In the genomic region with DNA sequence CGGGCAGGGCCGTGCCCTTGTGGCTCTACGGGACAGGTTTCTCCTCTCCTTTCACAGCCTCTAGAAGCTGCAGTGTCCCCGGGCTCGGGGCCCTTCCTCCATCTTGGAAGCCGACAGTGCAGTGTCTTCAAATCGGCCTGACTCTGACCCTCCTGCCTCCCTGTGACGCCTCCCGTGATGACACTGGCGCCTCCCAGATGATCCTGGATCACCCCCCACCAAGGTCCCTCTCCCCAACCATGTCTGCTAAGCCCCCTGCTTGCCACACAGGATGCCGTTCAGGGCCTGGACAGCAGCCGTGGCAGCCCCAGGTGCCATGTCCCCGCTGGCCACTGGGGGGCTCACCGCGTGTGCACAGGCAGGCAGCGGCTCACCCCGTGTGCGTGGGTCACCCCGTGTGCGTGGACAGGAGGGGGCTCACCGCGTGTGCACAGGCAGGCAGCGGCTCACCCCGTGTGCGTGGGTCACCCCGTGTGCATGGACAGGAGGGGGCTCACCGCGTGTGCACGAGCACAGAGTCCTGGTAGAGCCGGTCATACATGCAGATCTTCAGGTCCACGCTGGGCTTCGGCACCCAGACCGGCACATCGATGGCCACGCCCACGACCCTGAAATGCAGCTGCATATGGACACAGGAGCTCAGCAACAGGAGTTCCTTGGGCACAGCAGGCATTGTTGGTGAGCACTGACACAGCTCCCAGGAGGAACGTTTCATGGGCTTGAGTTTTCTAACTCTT, we compare ENCODE assay signal across 9 cellular contexts. TPM values are rescaled to one million over a fixed set of nuclear protein-coding genes. Genes with fewer than 3 reads are reported as not detected.
DNase-seq lines count a peak whose midpoint lies in the region; ATAC-seq and TF ChIP-seq lines count a peak whose summit lies in the region.
"Had no signal": no experiment of that assay in that cellular context is flagged by ENCODE, and none has a peak within 500 bp of the region (broad histone marks: within the 10 kb centered on the region; RNA-seq: fewer than 3 reads in every experiment).

No MANE protein-coding gene starts in this region.

- no peak overlapping the region for H3K9ac ChIP-seq in mammary epithelial cell (ENCODE audit: insufficient read depth, low read length)

- H3K27ac ChIP-seq in VCaP (peak overlapping the region; percentile 31; the same call in 1 of the 2 replicates), mammary epithelial cell (ENCODE audit: insufficient read depth, low read depth, low read length) (no peak overlapping the region)

- CTCF ChIA-PET in mammary epithelial cell (lab: Charles Lee; ENCODE audit: low non-redundant PET) = interaction anchor here (0.6 to 0.7 kb wide), 2 partner anchors 9 to 100 kb away, joined by 3 to 4 read pairs; no protein-coding TSS in a partner anchor

- no peaks in the 10 kb centered on the region for H3K27me3 ChIP-seq in mammary epithelial cell (ENCODE audit: insufficient read depth, low read length)

- intact Hi-C loops in mammary epithelial cell (cut with micrococcal nuclease) = loop anchor here (1.0 kb wide), 1 partner anchor 101 kb away; no protein-coding TSS in a partner anchor

- H3K79me2 ChIP-seq in mammary epithelial cell (ENCODE audit: insufficient read depth, low read length) = no peaks in the 10 kb centered on the region

- TF ChIP-seq CTCF in LNCaP clone FGC (IDR thresholded peaks at IDR 0.05; ENCODE audit: control insufficient read depth, extremely low read depth, insufficient read depth) = peak; percentile 92
- TF ChIP-seq CTCF in VCaP (conservative IDR thresholded peaks at IDR 0.05) = peak; percentile 96
- TF ChIP-seq CTCF in mammary epithelial cell (conservative IDR thresholded peaks at IDR 0.05 in 1 of 2, IDR thresholded peaks at IDR 0.05 in 1 of 2; ENCODE audit: extremely low read depth in 1 of 2, insufficient read depth in 1 of 2, low read depth in 1 of 2, low read length in 2 of 2) = peak; percentile 67 to 78

- H3K4me2 ChIP-seq in mammary epithelial cell (ENCODE audit: insufficient read depth, low read depth, low read length) = peak overlapping the region; percentile 54

- no TSS peak for BruUV-seq in mammary epithelial cell (replicated peaks; lab: Mats Ljungman, UMichigan)

- no peaks in the 10 kb centered on the region for H4K20me1 ChIP-seq in mammary epithelial cell (ENCODE audit: insufficient read depth, low read length)

- dilution Hi-C loops in mammary epithelial cell (cut with HindIII; ENCODE audit: low sequenced_read_pairs) = loop anchor here (5.0 kb wide), 2 partner anchors 38 to 103 kb away; no protein-coding TSS in a partner anchor

- no peak for ATAC-seq in HG02571 (IDR thresholded peaks at IDR 0.05; ENCODE audit: unreplicated experiment)
- no peak for ATAC-seq in GM18861 (IDR thresholded peaks at IDR 0.05; ENCODE audit: unreplicated experiment)

- H3K4me1 ChIP-seq in mammary epithelial cell (ENCODE audit: insufficient read depth, low read length) = peaks cover 8% of the 10 kb centered on the region

- DNase-seq in DMS53 treated with DMSO at 0.1 percent for 48 hours (lab: John Stamatoyannopoulos, UW; ENCODE audit: unreplicated experiment) = peak; percentile 2
- no peak for DNase-seq in LNCaP clone FGC (ENCODE audit: low read depth)
- peak; percentile 17 for DNase-seq in mammary epithelial cell
- DNase-seq in left kidney (ENCODE audit: low read depth, low spot score) = peak; percentile 76
- DNase-seq in stimulated activated CD4-positive, alpha-beta T cell treated with anti-CD3 and anti-CD28 coated beads, TNF-alpha, amount 100 ng/mL, for 4 hours (ENCODE audit: low read depth in 3 of 3) = peak; percentile 25 to 45 (median 37)

- H2AFZ ChIP-seq in mammary epithelial cell (ENCODE audit: low read depth, low read length) = peak overlapping the region; percentile 23

- H3K36me3 ChIP-seq in mammary epithelial cell (ENCODE audit: insufficient read depth, low read length) = no peaks in the 10 kb centered on the region

- H3K9me3 ChIP-seq in mammary epithelial cell (replicated peaks; ENCODE audit: insufficient read depth, low read length) = no peaks in the 10 kb centered on the region

- peak overlapping the region; percentile 36 for H3K4me3 ChIP-seq in LNCaP clone FGC (ENCODE audit: low read depth, low read length)
- H3K4me3 ChIP-seq in mammary epithelial cell (replicated peaks in 1 of 3; ENCODE audit: insufficient read depth in 1 of 3, low read depth in 2 of 3, low read length in 3 of 3) = no peak overlapping the region

- WGBS in mammary epithelial cell (ENCODE audit: low coverage, missing lambda C conversion rate) = 25% methylated on average over 14 of the region's 37 CpGs

- in situ Hi-C loops in mammary epithelial cell (cut with MboI; ENCODE audit: low sequenced_read_pairs in 2 of 2) = no loop called here

RNA-seq across cellular contexts. Expression of gene TMEM52, which starts 24.9 kb away (rescaled TPM):
- total RNA-seq in mammary epithelial cell = 1 to 10 TPM in 1 of 2 donors, under 1 TPM in 1; 0.67 to 1.6 TPM
- polyA plus RNA-seq in mammary epithelial cell = 1.3 TPM
- polyA minus RNA-seq in mammary epithelial cell = not detected

RNA-seq across cellular contexts. Expression of gene CALML6, which starts 28.9 kb away (rescaled TPM):
- 1 to 10 TPM in 1 of 2 donors, under 1 TPM in 1; 0.67 to 1.1 TPM for total RNA-seq in mammary epithelial cell
- polyA plus RNA-seq in mammary epithelial cell = 0.20 TPM
- polyA minus RNA-seq in mammary epithelial cell = not detected

RNA-seq across cellular contexts. Expression of gene GNB1, which starts 53.1 kb away (rescaled TPM):
- 100 to 1,000 TPM; 105 to 480 TPM for total RNA-seq in mammary epithelial cell
- 441 TPM for polyA plus RNA-seq in mammary epithelial cell
- polyA minus RNA-seq in mammary epithelial cell = 553 TPM

RNA-seq across cellular contexts. Expression of gene CFAP74, which starts 59.6 kb away (rescaled TPM):
- under 1 TPM in 1 of 2 donors, not detected in 1; 0.07 TPM for total RNA-seq in mammary epithelial cell
- not detected for polyA plus RNA-seq in mammary epithelial cell
- not detected for polyA minus RNA-seq in mammary epithelial cell
- total RNA-seq: activated CD8-positive, alpha-beta memory T cell treated with anti-CD3 and anti-CD28 coated beads for 36 hours had no signal
